Comparison of ENCODE assay signal across 1 cellular context in the genomic region with DNA sequence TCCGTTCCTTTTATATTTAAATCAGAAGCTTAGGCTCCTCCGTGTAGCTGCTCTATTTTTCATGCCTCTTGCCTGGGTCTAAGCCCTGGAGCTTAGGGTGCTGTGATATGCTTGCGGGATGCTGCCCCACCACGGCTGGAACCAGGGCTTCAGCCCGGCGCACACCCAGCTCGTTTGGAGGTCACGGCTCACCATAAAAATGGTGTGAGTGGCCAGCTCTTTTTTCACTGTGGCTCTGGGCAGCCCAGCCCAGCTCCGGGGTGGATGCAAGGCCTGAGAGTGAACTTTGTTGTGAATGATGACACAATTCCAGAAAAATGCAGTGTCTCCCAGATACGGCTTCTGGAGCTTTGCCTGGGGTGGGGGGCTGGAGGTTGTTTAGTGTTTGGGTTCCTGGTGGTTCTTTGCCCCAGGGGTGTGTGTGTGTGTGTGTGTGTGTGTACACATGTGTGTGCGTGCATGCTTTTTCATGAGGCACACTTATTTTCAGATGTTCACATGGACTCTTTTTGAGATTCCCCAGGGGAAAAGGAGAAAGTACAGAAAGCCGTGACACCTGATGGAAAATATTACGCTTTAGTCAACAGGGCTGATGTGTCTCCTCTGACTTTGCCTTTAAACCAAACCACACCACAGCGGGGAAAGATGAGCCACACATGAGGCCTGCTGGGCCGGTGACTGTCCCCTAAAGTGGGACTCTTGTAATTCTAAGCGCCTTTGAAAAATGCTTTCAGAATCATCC.
A peak's percentile ranks its signal among the peaks of the same experiment; 100 is the strongest.
TF ChIP-seq lines count a peak whose summit lies in the region.

No MANE protein-coding gene starts in this region.

TF ChIP-seq in HEK293, 187 proteins besides CTCF, POLR2A, EP300 and RAD21 (continued from another document):
- no peak for TF ChIP-seq GLI2 (tag by site-specific recombination; IDR thresholded peaks at IDR 0.05; ENCODE audit: borderline replicate concordance, low read depth)
- TF ChIP-seq, protein P1, sequence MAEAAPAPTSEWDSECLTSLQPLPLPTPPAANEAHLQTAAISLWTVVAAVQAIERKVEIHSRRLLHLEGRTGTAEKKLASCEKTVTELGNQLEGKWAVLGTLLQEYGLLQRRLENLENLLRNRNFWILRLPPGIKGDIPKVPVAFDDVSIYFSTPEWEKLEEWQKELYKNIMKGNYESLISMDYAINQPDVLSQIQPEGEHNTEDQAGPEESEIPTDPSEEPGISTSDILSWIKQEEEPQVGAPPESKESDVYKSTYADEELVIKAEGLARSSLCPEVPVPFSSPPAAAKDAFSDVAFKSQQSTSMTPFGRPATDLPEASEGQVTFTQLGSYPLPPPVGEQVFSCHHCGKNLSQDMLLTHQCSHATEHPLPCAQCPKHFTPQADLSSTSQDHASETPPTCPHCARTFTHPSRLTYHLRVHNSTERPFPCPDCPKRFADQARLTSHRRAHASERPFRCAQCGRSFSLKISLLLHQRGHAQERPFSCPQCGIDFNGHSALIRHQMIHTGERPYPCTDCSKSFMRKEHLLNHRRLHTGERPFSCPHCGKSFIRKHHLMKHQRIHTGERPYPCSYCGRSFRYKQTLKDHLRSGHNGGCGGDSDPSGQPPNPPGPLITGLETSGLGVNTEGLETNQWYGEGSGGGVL (tag by site-specific recombination; IDR thresholded peaks at IDR 0.05): peak; percentile 92
- TF ChIP-seq ZNF292 (tag by site-specific recombination; IDR thresholded peaks at IDR 0.05; ENCODE audit: borderline replicate concordance, low read depth): no peak
- TF ChIP-seq KLF9 (tag by site-specific recombination; IDR thresholded peaks at IDR 0.05; ENCODE audit: low read depth): no peak
- TF ChIP-seq ZNF677 (tag by site-specific recombination; IDR thresholded peaks at IDR 0.05): no peak
- no peak for TF ChIP-seq REST (tag by site-specific recombination; IDR thresholded peaks at IDR 0.05)
- TF ChIP-seq, protein P2, sequence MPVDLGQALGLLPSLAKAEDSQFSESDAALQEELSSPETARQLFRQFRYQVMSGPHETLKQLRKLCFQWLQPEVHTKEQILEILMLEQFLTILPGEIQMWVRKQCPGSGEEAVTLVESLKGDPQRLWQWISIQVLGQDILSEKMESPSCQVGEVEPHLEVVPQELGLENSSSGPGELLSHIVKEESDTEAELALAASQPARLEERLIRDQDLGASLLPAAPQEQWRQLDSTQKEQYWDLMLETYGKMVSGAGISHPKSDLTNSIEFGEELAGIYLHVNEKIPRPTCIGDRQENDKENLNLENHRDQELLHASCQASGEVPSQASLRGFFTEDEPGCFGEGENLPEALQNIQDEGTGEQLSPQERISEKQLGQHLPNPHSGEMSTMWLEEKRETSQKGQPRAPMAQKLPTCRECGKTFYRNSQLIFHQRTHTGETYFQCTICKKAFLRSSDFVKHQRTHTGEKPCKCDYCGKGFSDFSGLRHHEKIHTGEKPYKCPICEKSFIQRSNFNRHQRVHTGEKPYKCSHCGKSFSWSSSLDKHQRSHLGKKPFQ (tag by site-specific recombination; IDR thresholded peaks at IDR 0.05): peak; percentile 68; the same call in 1 of the 2 replicates
- no peak for TF ChIP-seq ZFP41 (tag by site-specific recombination; IDR thresholded peaks at IDR 0.05; ENCODE audit: borderline replicate concordance)
- TF ChIP-seq PRDM4 (tag by site-specific recombination; IDR thresholded peaks at IDR 0.05): no peak
- no peak for TF ChIP-seq ZNF133 (tag by site-specific recombination; IDR thresholded peaks at IDR 0.05)
- TF ChIP-seq ZNF155 (tag by site-specific recombination; IDR thresholded peaks at IDR 0.05): no peak
- TF ChIP-seq ZNF791 (tag by site-specific recombination; IDR thresholded peaks at IDR 0.05): no peak
- 0 out of 2 replicates have a peak, but pooled peaks have one; percentile 62 for TF ChIP-seq ZBTB48 (tag by site-specific recombination; IDR thresholded peaks at IDR 0.05)
- TF ChIP-seq ZNF645 (tag by site-specific recombination; IDR thresholded peaks at IDR 0.05): no peak
- TF ChIP-seq ZNF623 (tag by site-specific recombination; IDR thresholded peaks at IDR 0.05): no peak
- TF ChIP-seq ZNF10 (tag by site-specific recombination; IDR thresholded peaks at IDR 0.05): peak; percentile 49; the same call in 1 of the 2 replicates
- TF ChIP-seq ZNF664 (tag by site-specific recombination; IDR thresholded peaks at IDR 0.05): no peak
- TF ChIP-seq ZNF16 (tag by site-specific recombination; IDR thresholded peaks at IDR 0.05; ENCODE audit: low read depth): no peak
- TF ChIP-seq, protein P3, sequence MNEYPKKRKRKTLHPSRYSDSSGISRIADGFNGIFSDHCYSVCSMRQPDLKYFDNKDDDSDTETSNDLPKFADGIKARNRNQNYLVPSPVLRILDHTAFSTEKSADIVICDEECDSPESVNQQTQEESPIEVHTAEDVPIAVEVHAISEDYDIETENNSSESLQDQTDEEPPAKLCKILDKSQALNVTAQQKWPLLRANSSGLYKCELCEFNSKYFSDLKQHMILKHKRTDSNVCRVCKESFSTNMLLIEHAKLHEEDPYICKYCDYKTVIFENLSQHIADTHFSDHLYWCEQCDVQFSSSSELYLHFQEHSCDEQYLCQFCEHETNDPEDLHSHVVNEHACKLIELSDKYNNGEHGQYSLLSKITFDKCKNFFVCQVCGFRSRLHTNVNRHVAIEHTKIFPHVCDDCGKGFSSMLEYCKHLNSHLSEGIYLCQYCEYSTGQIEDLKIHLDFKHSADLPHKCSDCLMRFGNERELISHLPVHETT (tag by site-specific recombination; IDR thresholded peaks at IDR 0.05): no peak
- TF ChIP-seq, protein P4, sequence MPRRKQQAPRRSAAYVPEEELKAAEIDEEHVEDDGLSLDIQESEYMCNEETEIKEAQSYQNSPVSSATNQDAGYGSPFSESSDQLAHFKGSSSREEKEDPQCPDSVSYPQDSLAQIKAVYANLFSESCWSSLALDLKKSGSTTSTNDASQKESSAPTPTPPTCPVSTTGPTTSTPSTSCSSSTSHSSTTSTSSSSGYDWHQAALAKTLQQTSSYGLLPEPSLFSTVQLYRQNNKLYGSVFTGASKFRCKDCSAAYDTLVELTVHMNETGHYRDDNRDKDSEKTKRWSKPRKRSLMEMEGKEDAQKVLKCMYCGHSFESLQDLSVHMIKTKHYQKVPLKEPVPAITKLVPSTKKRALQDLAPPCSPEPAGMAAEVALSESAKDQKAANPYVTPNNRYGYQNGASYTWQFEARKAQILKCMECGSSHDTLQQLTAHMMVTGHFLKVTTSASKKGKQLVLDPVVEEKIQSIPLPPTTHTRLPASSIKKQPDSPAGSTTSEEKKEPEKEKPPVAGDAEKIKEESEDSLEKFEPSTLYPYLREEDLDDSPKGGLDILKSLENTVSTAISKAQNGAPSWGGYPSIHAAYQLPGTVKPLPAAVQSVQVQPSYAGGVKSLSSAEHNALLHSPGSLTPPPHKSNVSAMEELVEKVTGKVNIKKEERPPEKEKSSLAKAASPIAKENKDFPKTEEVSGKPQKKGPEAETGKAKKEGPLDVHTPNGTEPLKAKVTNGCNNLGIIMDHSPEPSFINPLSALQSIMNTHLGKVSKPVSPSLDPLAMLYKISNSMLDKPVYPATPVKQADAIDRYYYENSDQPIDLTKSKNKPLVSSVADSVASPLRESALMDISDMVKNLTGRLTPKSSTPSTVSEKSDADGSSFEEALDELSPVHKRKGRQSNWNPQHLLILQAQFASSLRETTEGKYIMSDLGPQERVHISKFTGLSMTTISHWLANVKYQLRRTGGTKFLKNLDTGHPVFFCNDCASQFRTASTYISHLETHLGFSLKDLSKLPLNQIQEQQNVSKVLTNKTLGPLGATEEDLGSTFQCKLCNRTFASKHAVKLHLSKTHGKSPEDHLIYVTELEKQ (tag by site-specific recombination; IDR thresholded peaks at IDR 0.05; ENCODE audit: borderline replicate concordance): no peak
- TF ChIP-seq IKZF3 (tag by site-specific recombination; IDR thresholded peaks at IDR 0.05): no peak
- TF ChIP-seq SCRT2 (tag by site-specific recombination; IDR thresholded peaks at IDR 0.05): peak; percentile 73
- TF ChIP-seq ZNF266 (tag by site-specific recombination; IDR thresholded peaks at IDR 0.05; ENCODE audit: low read depth): no peak
- TF ChIP-seq ZNF473 (tag by site-specific recombination; IDR thresholded peaks at IDR 0.05): peak; percentile 72; the same call in 1 of the 2 replicates
